In the genomic region with DNA sequence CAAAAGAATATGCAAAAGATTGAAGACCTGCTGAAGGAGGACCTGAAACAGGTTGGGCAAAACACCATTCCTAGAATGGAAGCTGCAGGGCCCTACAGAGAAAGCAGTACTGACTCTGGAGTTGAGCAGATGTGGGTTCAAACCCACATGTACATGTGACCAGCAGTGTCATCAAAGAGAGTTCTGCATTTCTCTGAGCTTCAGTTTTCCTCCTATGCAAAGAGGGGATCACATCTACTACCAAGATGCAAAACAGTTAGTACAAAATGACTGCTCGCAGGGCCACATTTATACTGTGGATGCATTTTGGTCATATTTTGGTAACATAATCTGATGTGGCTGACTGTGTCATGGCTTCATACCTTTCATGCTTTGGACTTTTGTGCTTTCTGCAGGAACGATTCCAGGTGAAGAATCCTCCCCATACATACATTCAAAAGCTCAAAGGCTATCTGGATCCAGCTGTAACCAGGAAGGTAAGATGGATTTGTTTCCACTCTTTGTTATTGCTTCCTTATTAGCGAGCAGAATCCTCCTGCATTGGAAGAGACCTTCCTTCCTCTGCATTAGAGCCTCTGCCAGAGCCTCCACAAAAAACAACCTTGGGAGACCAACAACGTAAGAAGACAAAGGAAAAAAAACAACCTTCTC, we compare ENCODE assay signal across 2 cellular contexts.
TF ChIP-seq lines count a peak whose summit lies in the region.

No MANE protein-coding gene starts in this region.

TF ChIP-seq in HCT116, 20 proteins besides CTCF, POLR2A, EP300 and RAD21 (continued from another document):
- TF ChIP-seq, protein P1, sequence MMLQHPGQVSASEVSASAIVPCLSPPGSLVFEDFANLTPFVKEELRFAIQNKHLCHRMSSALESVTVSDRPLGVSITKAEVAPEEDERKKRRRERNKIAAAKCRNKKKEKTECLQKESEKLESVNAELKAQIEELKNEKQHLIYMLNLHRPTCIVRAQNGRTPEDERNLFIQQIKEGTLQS (IDR thresholded peaks at IDR 0.05), result no peak
- TF ChIP-seq SIN3A (IDR thresholded peaks at IDR 0.05; ENCODE audit: low read depth) (no peak), EGR1 (IDR thresholded peaks at IDR 0.05; ENCODE audit: low read depth) (no peak), JUND (IDR thresholded peaks at IDR 0.05) (no peak), CBX3 (IDR thresholded peaks at IDR 0.05; ENCODE audit: low read depth) (no peak), ZFX (IDR thresholded peaks at IDR 0.05) (no peak), SRF (IDR thresholded peaks at IDR 0.05; ENCODE audit: low read depth) (no peak), TCF7L2 (IDR thresholded peaks at IDR 0.05; ENCODE audit: borderline replicate concordance, extremely low read depth, insufficient read depth, insufficient read length) (no peak), ZNF274 (IDR thresholded peaks at IDR 0.05; ENCODE audit: low read depth, low read length) (no peak), FOSL1 (IDR thresholded peaks at IDR 0.05; ENCODE audit: low read depth) (no peak), EZH2phosphoT487 (IDR thresholded peaks at IDR 0.05; ENCODE audit: borderline replicate concordance) (no peak)
- TF ChIP-seq, protein P2, sequence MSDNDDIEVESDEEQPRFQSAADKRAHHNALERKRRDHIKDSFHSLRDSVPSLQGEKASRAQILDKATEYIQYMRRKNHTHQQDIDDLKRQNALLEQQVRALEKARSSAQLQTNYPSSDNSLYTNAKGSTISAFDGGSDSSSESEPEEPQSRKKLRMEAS (IDR thresholded peaks at IDR 0.05), result no peak

TF ChIP-seq in SK-N-SH treated with all-trans-retinoic acid at 6 μM for 48 hours, 23 proteins besides CTCF, POLR2A, EP300 and RAD21 (continued from another document):
- TF ChIP-seq, protein P3, sequence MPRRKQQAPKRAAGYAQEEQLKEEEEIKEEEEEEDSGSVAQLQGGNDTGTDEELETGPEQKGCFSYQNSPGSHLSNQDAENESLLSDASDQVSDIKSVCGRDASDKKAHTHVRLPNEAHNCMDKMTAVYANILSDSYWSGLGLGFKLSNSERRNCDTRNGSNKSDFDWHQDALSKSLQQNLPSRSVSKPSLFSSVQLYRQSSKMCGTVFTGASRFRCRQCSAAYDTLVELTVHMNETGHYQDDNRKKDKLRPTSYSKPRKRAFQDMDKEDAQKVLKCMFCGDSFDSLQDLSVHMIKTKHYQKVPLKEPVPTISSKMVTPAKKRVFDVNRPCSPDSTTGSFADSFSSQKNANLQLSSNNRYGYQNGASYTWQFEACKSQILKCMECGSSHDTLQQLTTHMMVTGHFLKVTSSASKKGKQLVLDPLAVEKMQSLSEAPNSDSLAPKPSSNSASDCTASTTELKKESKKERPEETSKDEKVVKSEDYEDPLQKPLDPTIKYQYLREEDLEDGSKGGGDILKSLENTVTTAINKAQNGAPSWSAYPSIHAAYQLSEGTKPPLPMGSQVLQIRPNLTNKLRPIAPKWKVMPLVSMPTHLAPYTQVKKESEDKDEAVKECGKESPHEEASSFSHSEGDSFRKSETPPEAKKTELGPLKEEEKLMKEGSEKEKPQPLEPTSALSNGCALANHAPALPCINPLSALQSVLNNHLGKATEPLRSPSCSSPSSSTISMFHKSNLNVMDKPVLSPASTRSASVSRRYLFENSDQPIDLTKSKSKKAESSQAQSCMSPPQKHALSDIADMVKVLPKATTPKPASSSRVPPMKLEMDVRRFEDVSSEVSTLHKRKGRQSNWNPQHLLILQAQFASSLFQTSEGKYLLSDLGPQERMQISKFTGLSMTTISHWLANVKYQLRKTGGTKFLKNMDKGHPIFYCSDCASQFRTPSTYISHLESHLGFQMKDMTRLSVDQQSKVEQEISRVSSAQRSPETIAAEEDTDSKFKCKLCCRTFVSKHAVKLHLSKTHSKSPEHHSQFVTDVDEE (CRISPR knock-in tag; IDR thresholded peaks at IDR 0.05), result no peak
